Comparison of ENCODE assay signal across 8 cellular contexts in genomic region chr12:120580787-120581723, GRCh38. TPM values are rescaled to one million over a fixed set of nuclear protein-coding genes. Genes with fewer than 3 reads are reported as not detected.
A peak's percentile ranks its signal among the peaks of the same experiment; 100 is the strongest.
DNase-seq lines count a peak whose midpoint lies in the region; ATAC-seq and TF ChIP-seq lines count a peak whose summit lies in the region.

TSS of gene POP5 (minus strand) at chr12:120581402. CDS start at chr12:120581362, 40 bp downstream.

- intact Hi-C loops in IMR-90 (cut with micrococcal nuclease), result loop anchor here (5.0 kb wide), 1 partner anchor 431 kb away; no protein-coding TSS in a partner anchor

- H3K4me1 ChIP-seq in IMR-90 (ENCODE audit: control insufficient read depth, insufficient read depth, low read length), result no peaks in the 10 kb centered on the region

- H4K91ac ChIP-seq in IMR-90 (ENCODE audit: insufficient read depth, low read depth, low read length), result peak within 1 kb of the TSS; percentile 84; the same call in 1 of the 2 replicates

- POLR2A ChIA-PET in IMR-90 (lab: Charles Lee; ENCODE audit: unreplicated experiment), result interaction anchor here (0.6 to 0.9 kb wide), 3 partner anchors 20 to 582 kb away, joined by 3 read pairs; no protein-coding TSS in a partner anchor

- peak within 1 kb of the TSS; percentile 62 for H3K27ac ChIP-seq in IMR-90 (ENCODE audit: insufficient read depth, low read length)

- H2BK20ac ChIP-seq in IMR-90 (ENCODE audit: low read depth, low read length), result no peak within 1 kb of the TSS

- peak within 1 kb of the TSS; percentile 92 for H2AK9ac ChIP-seq in IMR-90 (replicated peaks; ENCODE audit: low read depth, low read length, poor library complexity)

- in situ Hi-C loops in IMR-90 (cut with MboI; ENCODE audit: low sequenced_read_pairs), result loop anchor here (5.0 kb wide), 2 partner anchors 131 to 391 kb away; partner anchors contain the start of gene UNC119B

- H3K14ac ChIP-seq in IMR-90 (replicated peaks; ENCODE audit: low read depth, low read length), result peak within 1 kb of the TSS; percentile 94

- H3K56ac ChIP-seq in IMR-90 (ENCODE audit: extremely low read depth, insufficient read depth, low read length), result peak within 1 kb of the TSS; percentile 68

- H3K9me1 ChIP-seq in IMR-90 (ENCODE audit: insufficient read depth, low read length), result no peaks in the 10 kb centered on the region

- TF ChIP-seq CTCF in IMR-90 (conservative IDR thresholded peaks at IDR 0.05; ENCODE audit: low read depth, low read length), result no peak

- H2BK5ac ChIP-seq in IMR-90 (ENCODE audit: low read depth, low read length, poor library complexity, severe bottlenecking), result peak within 1 kb of the TSS; percentile 30

- CTCF ChIA-PET in IMR-90 (lab: Yijun Ruan, JAX), result interaction anchor here (0.7 to 1.6 kb wide), 3 partner anchors 68 to 842 kb away, joined by 3 to 11 read pairs (median 5); no protein-coding TSS in a partner anchor

- H3K79me1 ChIP-seq in IMR-90 (ENCODE audit: low read depth in 1 of 2, low read length in 2 of 2), result peaks cover 8 to 26% of the 10 kb centered on the region in 2 experiments; a peak in 2 of 4 replicates

- H2AK5ac ChIP-seq in IMR-90 (ENCODE audit: low read depth, low read length), result peak within 1 kb of the TSS; percentile 54; the same call in 1 of the 2 replicates

- H4K20me1 ChIP-seq in IMR-90 (ENCODE audit: insufficient read depth, low read length), result peaks cover 9% of the 10 kb centered on the region; the same call in 1 of the 2 replicates

- H3K18ac ChIP-seq in IMR-90 (ENCODE audit: low read depth, low read length), result no peak within 1 kb of the TSS; the same call in 1 of the 2 replicates

- no peak for TF ChIP-seq RAD21 in IMR-90 (IDR thresholded peaks at IDR 0.05; ENCODE audit: low read length)

- H3K9me3 ChIP-seq in IMR-90 (ENCODE audit: control insufficient read depth, insufficient read depth, low read length), result no peaks in the 10 kb centered on the region

- peaks cover 29% of the 10 kb centered on the region for H3K36me3 ChIP-seq in IMR-90 (ENCODE audit: control insufficient read depth, insufficient read depth, low read length)

- no TSS peak for BruUV-seq in IMR-90 (replicated peaks; lab: Mats Ljungman, UMichigan)

- H4K5ac ChIP-seq in IMR-90 (ENCODE audit: low read depth, low read length), result peak within 1 kb of the TSS; percentile 88

- H2BK120ac ChIP-seq in IMR-90 (ENCODE audit: low read depth, low read length), result no peak within 1 kb of the TSS

- TF ChIP-seq POLR2A in IMR-90 (IDR thresholded peaks at IDR 0.05; ENCODE audit: low read depth, low read length), result no peak

- dilution Hi-C loops in IMR-90 (cut with HindIII; ENCODE audit: low sequenced_read_pairs, unreplicated experiment), result no loop called here

- peak; percentile 98 for DNase-seq in DMS 273 (lab: John Stamatoyannopoulos, UW; ENCODE audit: unreplicated experiment)
- peak; percentile 96 for DNase-seq in IMR-90
- DNase-seq in OCI-M1 (lab: John Stamatoyannopoulos, UW), result peak; percentile 99
- peak; percentile 91 for DNase-seq in activated T-cell treated with anti-CD3 and anti-CD28 coated beads for 24 hours (ENCODE audit: low read depth)
- peak; percentile 87 for DNase-seq in epidermal melanocyte (ENCODE audit: insufficient read length, low spot score)
- DNase-seq in middle frontal gyrus (ENCODE audit: extremely low spot score, low spot score), result peak; percentile 99
- DNase-seq in stimulated activated CD8-positive, alpha-beta memory T cell treated with anti-CD3 and anti-CD28 coated beads, Interleukin-2, amount 100 ng/mL, for 48 hours (ENCODE audit: low read depth in 2 of 2), result peak; percentile 82 to 92

- H4K8ac ChIP-seq in IMR-90 (ENCODE audit: low read depth in 2 of 2, low read length in 2 of 2), result peak within 1 kb of the TSS; percentile 81 to 97

- H2AFZ ChIP-seq in IMR-90 (replicated peaks; ENCODE audit: low read length, poor library complexity), result peak within 1 kb of the TSS; percentile 100

- H3K4ac ChIP-seq in IMR-90 (ENCODE audit: low read depth, low read length), result peak within 1 kb of the TSS; percentile 85

- H2BK15ac ChIP-seq in IMR-90 (ENCODE audit: low read depth, low read length), result no peak within 1 kb of the TSS

- H3K4me3 ChIP-seq in IMR-90 (ENCODE audit: insufficient read depth, low read depth, low read length), result peak within 1 kb of the TSS; percentile 67

- H3K27me3 ChIP-seq in IMR-90 (ENCODE audit: control insufficient read depth, insufficient read depth, low read length), result peaks cover 10% of the 10 kb centered on the region; the same call in 1 of the 2 replicates

- 1% methylated on average over 39 of the region's 56 CpGs; no CpG with 5 or more reads in 1 of the 2 experiments for WGBS in IMR-90 (ENCODE audit: extremely low coverage in 2 of 2, insufficient read length in 1 of 2), 2 experiments

- peak within 1 kb of the TSS; percentile 97 for H3K4me2 ChIP-seq in IMR-90 (ENCODE audit: low read depth, low read length)

- H3K9ac ChIP-seq in IMR-90 (ENCODE audit: low read depth, low read length), result peak within 1 kb of the TSS; percentile 84

- peak within 1 kb of the TSS; percentile 92 for H3K23ac ChIP-seq in IMR-90 (ENCODE audit: low read depth, low read length)

- ATAC-seq in GM21528 (IDR thresholded peaks at IDR 0.05; ENCODE audit: low FRiP score, unreplicated experiment) (peak; percentile 91), IMR-90 (ENCODE audit: low read depth) (peak; percentile 95)

TF ChIP-seq in IMR-90, 13 proteins besides CTCF, POLR2A, EP300 and RAD21:
- TF ChIP-seq MXI1 (IDR thresholded peaks at IDR 0.05; ENCODE audit: borderline replicate concordance, low read depth, low read length), result peak; percentile 80; the same call in 1 of the 2 replicates
- no peak for TF ChIP-seq CHD1 (IDR thresholded peaks at IDR 0.05; ENCODE audit: low read depth, low read length)
- no peak for TF ChIP-seq NFE2L2 (IDR thresholded peaks at IDR 0.05; ENCODE audit: low read depth, low read length)
- TF ChIP-seq ELK1 (IDR thresholded peaks at IDR 0.05; ENCODE audit: borderline replicate concordance, low read depth, low read length), result no peak
- peak; percentile 18; the same call in 1 of the 2 replicates for TF ChIP-seq MAZ (IDR thresholded peaks at IDR 0.05; ENCODE audit: borderline replicate concordance, low read depth, low read length)

RNA-seq across cellular contexts. Expression of gene POP5, which starts in this region (rescaled TPM):
- 66.1 and 69.5 TPM in 2 replicates for total RNA-seq in IMR-90 (2012; rRNA removed)
- 81.5 and 99.4 TPM in 2 replicates for polyA plus RNA-seq in IMR-90 (2012; rRNA removed)
- 51.2 and 60.7 TPM in 2 replicates for polyA plus RNA-seq in IMR-90 (2012; cell fraction: cytosol; rRNA removed)
- polyA plus RNA-seq in IMR-90 (2012; cell fraction: nucleus; rRNA removed; ENCODE audit: low replicate concordance), result 39.0 and 91.4 TPM in 2 replicates

Comparison
In these comparisons a context has a peak if more than half of its experiments do, and no peak if none do; other contexts are left out.
1. Peak in every context shown above with its lines: DNase-seq, ATAC-seq, H3K4me3 ChIP-seq and H3K27ac ChIP-seq.